Comparison of ENCODE assay signal across 27 cellular contexts in genomic region chr10:116403740-116404250, GRCh38. TPM values are rescaled to one million over a fixed set of nuclear protein-coding genes. Genes with fewer than 3 reads are reported as not detected.
"Had no signal": no experiment of that assay in that cellular context is flagged by ENCODE, and none has a peak within 500 bp of the region (broad histone marks: within the 10 kb centered on the region; RNA-seq: fewer than 3 reads in every experiment).

No MANE protein-coding gene starts in this region.

- H3K27ac ChIP-seq: cardiac muscle cell, thyroid gland had no signal

- H3K27ac Mint-ChIP-seq: activated B cell treated with CpG ODN at 0.5 μM for 24 hours; activated CD8-positive, alpha-beta T cell treated with anti-CD3 and anti-CD28 coated beads for 36 hours; activated naive CD8-positive, alpha-beta T cell treated with anti-CD3 and anti-CD28 coated beads for 36 hours; activated T-helper 17 cell treated with anti-CD3 and anti-CD28 coated beads, Interleukin-2, amount 50 U/mL, for 72 hours; effector memory CD8-positive, alpha-beta T cell; nephron progenitor cell; progenitor cell of endocrine pancreas had no signal

- DNase-seq: activated B cell treated with CpG ODN at 0.5 μM for 24 hours; activated CD4-positive, alpha-beta T cell treated with anti-CD3 and anti-CD28 coated beads for 4 hours; activated CD8-positive, alpha-beta T cell treated with anti-CD3 and anti-CD28 coated beads for 36 hours; activated naive CD4-positive, alpha-beta T cell; activated naive CD8-positive, alpha-beta T cell treated with anti-CD3 and anti-CD28 coated beads for 36 hours; activated T-cell treated with anti-CD3 and anti-CD28 coated beads, Interleukin-2, amount 50 U/mL, for 1 hour; amniotic stem cell; effector memory CD8-positive, alpha-beta T cell; foreskin melanocyte; hypothalamus; kidney; midbrain; nephron progenitor cell; occipital lobe; stimulated activated CD4-positive, alpha-beta T cell treated with anti-CD3 and anti-CD28 coated beads, Interleukin-12 subunit alpha, Interleukin-12 subunit beta, amount 100 ng/mL, for 4 hours; stimulated activated CD4-positive, alpha-beta T cell treated with anti-CD3 and anti-CD28 coated beads, Interleukin-1b, Interleukin-23, amount 100 ng/mL, for 48 hours; stimulated activated CD8-positive, alpha-beta memory T cell treated with anti-CD3 and anti-CD28 coated beads, Interleukin-4, amount 100 ng/mL, for 48 hours; stimulated activated naive CD4-positive, alpha-beta T cell; thyroid gland had no signal

- H3K9me3 ChIP-seq: thyroid gland had no signal

- H3K4me1 ChIP-seq: thyroid gland had no signal

- H3K27me3 Mint-ChIP-seq: activated B cell treated with CpG ODN at 0.5 μM for 24 hours; activated CD8-positive, alpha-beta T cell treated with anti-CD3 and anti-CD28 coated beads for 36 hours; activated naive CD8-positive, alpha-beta T cell treated with anti-CD3 and anti-CD28 coated beads for 36 hours; effector memory CD8-positive, alpha-beta T cell had no signal

- H3K4me1 Mint-ChIP-seq: activated B cell treated with CpG ODN at 0.5 μM for 24 hours; activated naive CD8-positive, alpha-beta T cell treated with anti-CD3 and anti-CD28 coated beads for 36 hours; activated T-helper 17 cell treated with anti-CD3 and anti-CD28 coated beads, Interleukin-2, amount 50 U/mL, for 72 hours had no signal

- H3K36me3 ChIP-seq: cardiac muscle cell, thyroid gland had no signal

- H3K4me3 ChIP-seq: cardiac muscle cell, lung, thyroid gland had no signal

- H3K9me3 Mint-ChIP-seq: activated CD8-positive, alpha-beta T cell treated with anti-CD3 and anti-CD28 coated beads for 36 hours; activated naive CD8-positive, alpha-beta T cell treated with anti-CD3 and anti-CD28 coated beads for 36 hours; activated T-helper 17 cell treated with anti-CD3 and anti-CD28 coated beads, Interleukin-2, amount 50 U/mL, for 72 hours; nephron progenitor cell had no signal

- H3K36me3 Mint-ChIP-seq: activated naive CD8-positive, alpha-beta T cell treated with anti-CD3 and anti-CD28 coated beads for 36 hours had no signal

- H3K4me3 Mint-ChIP-seq: activated B cell treated with CpG ODN at 0.5 μM for 24 hours; activated CD8-positive, alpha-beta T cell treated with anti-CD3 and anti-CD28 coated beads for 36 hours; activated naive CD8-positive, alpha-beta T cell treated with anti-CD3 and anti-CD28 coated beads for 36 hours; activated T-helper 17 cell treated with anti-CD3 and anti-CD28 coated beads, Interleukin-2, amount 50 U/mL, for 72 hours; effector memory CD8-positive, alpha-beta T cell; nephron progenitor cell had no signal

- ATAC-seq: activated CD8-positive, alpha-beta T cell treated with anti-CD3 and anti-CD28 coated beads for 36 hours; activated T-helper 17 cell treated with anti-CD3 and anti-CD28 coated beads, Interleukin-2, amount 50 U/mL, for 72 hours; effector memory CD8-positive, alpha-beta T cell; left lobe of liver had no signal

- H3K27me3 ChIP-seq: cardiac muscle cell, thyroid gland had no signal

RNA-seq across cellular contexts. Expression of gene PNLIPRP3, which starts 23.9 kb away (rescaled TPM):
- total RNA-seq: activated B cell treated with CpG ODN at 0.5 μM for 24 hours; activated CD8-positive, alpha-beta T cell treated with anti-CD3 and anti-CD28 coated beads for 36 hours; activated naive CD8-positive, alpha-beta T cell treated with anti-CD3 and anti-CD28 coated beads for 36 hours; activated T-helper 17 cell treated with anti-CD3 and anti-CD28 coated beads, Interleukin-2, amount 50 U/mL, for 72 hours; cardiac muscle cell; dermis microvascular lymphatic vessel endothelial cell; kidney; left lobe of liver; lung; occipital lobe; progenitor cell of endocrine pancreas; T-helper 2 cell treated with Interferon-gamma antibody and Interleukin-4, amounts not matched to agents 100 ng/mL and 5 ng/mL, for 36 hours; ureter had no signal
- polyA plus RNA-seq: cardiac muscle cell, lung had no signal
